Comparison of ENCODE assay signal across 1 cellular context in the genomic region with DNA sequence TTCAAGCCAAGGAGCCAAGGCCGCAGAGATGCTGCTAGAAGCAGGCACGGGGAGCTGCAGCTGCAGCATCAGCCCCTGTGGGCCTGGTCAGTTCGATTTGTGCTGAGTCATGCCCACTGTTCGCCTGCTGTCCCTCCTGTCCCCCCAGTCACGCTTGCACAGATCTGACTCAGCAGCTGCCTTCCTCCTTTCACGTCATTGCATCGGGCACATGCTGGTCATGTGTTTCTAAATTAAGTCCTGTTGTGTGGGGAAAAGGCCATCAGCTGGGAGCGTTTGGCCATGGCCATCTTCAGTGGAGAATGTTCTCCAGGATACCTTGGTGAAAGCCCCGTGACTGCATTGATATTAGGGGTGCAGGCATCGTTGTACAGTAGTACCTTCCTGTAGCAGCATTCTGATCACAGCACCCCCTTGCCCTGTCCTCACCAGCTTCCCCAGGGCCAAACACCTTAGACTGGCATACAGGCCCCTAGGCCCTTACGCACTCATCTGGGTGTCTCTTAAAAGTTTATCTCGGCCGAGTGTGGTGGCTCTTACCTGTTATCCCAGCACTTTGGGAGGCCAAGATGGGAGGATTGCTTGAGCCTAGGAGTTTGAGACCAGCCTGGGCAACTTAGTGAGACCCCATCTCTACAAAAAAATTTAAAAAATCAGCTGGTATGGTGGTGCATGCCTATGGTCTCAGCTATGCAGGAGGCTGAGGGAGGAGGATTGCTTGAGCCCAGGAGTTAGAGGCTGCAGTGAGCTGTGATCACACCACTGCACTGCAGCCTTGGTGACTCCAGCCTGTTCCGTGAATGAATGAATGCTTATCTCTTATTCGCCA.
TF ChIP-seq lines count a peak whose summit lies in the region.

No MANE protein-coding gene starts in this region.

TF ChIP-seq in K562, 482 proteins besides CTCF, POLR2A, EP300 and RAD21 (continued from another document and continues in another):
- TF ChIP-seq MCM3 (IDR thresholded peaks at IDR 0.05): no peak
- no peak for TF ChIP-seq NCOA4 (IDR thresholded peaks at IDR 0.05; ENCODE audit: partially characterized antibody)
- no peak for TF ChIP-seq ZNF146 (CRISPR knock-in tag; IDR thresholded peaks at IDR 0.05; ENCODE audit: unreplicated experiment)
- peak; percentile 43; the same call in 1 of the 2 replicates for TF ChIP-seq ZNF263 (CRISPR knock-in tag; IDR thresholded peaks at IDR 0.05; ENCODE audit: borderline replicate concordance)
- no peak; the same call in 1 of the 2 replicates for TF ChIP-seq ZKSCAN1 (IDR thresholded peaks at IDR 0.05; ENCODE audit: low read depth, low read length)
- TF ChIP-seq HOXB6 (CRISPR knock-in tag; IDR thresholded peaks at IDR 0.05; ENCODE audit: borderline replicate concordance): no peak
- TF ChIP-seq ELK1 (CRISPR knock-in tag; IDR thresholded peaks at IDR 0.05): no peak
- TF ChIP-seq NCOR1 (IDR thresholded peaks at IDR 0.05): peak; percentile 66
- no peak for TF ChIP-seq ARID2 (IDR thresholded peaks at IDR 0.05)
- no peak for TF ChIP-seq GATA2 (CRISPR knock-in tag; IDR thresholded peaks at IDR 0.05)
- no peak for TF ChIP-seq ZBTB8A (IDR thresholded peaks at IDR 0.05; ENCODE audit: partially characterized antibody)
- TF ChIP-seq NFE2L1 (tag; IDR thresholded peaks at IDR 0.05; ENCODE audit: borderline replicate concordance, low read depth): peak; percentile 99
- TF ChIP-seq, protein P1, sequence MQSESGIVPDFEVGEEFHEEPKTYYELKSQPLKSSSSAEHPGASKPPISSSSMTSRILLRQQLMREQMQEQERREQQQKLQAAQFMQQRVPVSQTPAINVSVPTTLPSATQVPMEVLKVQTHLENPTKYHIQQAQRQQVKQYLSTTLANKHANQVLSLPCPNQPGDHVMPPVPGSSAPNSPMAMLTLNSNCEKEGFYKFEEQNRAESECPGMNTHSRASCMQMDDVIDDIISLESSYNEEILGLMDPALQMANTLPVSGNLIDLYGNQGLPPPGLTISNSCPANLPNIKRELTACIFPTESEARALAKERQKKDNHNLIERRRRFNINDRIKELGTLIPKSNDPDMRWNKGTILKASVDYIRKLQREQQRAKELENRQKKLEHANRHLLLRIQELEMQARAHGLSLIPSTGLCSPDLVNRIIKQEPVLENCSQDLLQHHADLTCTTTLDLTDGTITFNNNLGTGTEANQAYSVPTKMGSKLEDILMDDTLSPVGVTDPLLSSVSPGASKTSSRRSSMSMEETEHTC (IDR thresholded peaks at IDR 0.05): peak; percentile 92
- TF ChIP-seq TCF7L2 (IDR thresholded peaks at IDR 0.05; ENCODE audit: low read depth, low read length): no peak
- TF ChIP-seq IRF9 (tag; IDR thresholded peaks at IDR 0.05): peak; percentile 64; the same call in 1 of the 2 replicates
- TF ChIP-seq, protein P2, sequence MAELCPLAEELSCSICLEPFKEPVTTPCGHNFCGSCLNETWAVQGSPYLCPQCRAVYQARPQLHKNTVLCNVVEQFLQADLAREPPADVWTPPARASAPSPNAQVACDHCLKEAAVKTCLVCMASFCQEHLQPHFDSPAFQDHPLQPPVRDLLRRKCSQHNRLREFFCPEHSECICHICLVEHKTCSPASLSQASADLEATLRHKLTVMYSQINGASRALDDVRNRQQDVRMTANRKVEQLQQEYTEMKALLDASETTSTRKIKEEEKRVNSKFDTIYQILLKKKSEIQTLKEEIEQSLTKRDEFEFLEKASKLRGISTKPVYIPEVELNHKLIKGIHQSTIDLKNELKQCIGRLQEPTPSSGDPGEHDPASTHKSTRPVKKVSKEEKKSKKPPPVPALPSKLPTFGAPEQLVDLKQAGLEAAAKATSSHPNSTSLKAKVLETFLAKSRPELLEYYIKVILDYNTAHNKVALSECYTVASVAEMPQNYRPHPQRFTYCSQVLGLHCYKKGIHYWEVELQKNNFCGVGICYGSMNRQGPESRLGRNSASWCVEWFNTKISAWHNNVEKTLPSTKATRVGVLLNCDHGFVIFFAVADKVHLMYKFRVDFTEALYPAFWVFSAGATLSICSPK (IDR thresholded peaks at IDR 0.05; ENCODE audit: borderline replicate concordance): no peak
- TF ChIP-seq CEBPB (tag; IDR thresholded peaks at IDR 0.05): peak; percentile 49; the same call in 1 of the 2 replicates
- no peak for TF ChIP-seq NFATC3 (IDR thresholded peaks at IDR 0.05)
- TF ChIP-seq STAT5A (IDR thresholded peaks at IDR 0.05; ENCODE audit: borderline replicate concordance, low read length): no peak
- no peak for TF ChIP-seq E2F3 (CRISPR knock-in tag; IDR thresholded peaks at IDR 0.05)
- peak; percentile 73; the same call in 1 of the 2 replicates for TF ChIP-seq FOXP1 (CRISPR knock-in tag; IDR thresholded peaks at IDR 0.05)
- TF ChIP-seq NCOA2 (IDR thresholded peaks at IDR 0.05; ENCODE audit: partially characterized antibody in 2 of 2): peak in 1 of 2 experiments; percentile 62
- TF ChIP-seq MYNN (IDR thresholded peaks at IDR 0.05): peak; percentile 73; the same call in 1 of the 2 replicates
- no peak for TF ChIP-seq MYNN (CRISPR knock-in tag; IDR thresholded peaks at IDR 0.05)
- TF ChIP-seq PCBP2 (IDR thresholded peaks at IDR 0.05; ENCODE audit: low read depth, low read length, poor library complexity, severe bottlenecking): no peak
- TF ChIP-seq ZNF583 (CRISPR knock-in tag; IDR thresholded peaks at IDR 0.05): peak; percentile 88
- no peak for TF ChIP-seq MIER1 (IDR thresholded peaks at IDR 0.05; ENCODE audit: low read depth)
- no peak for TF ChIP-seq IRF1 (CRISPR knock-in tag; IDR thresholded peaks at IDR 0.05; ENCODE audit: borderline replicate concordance)
- TF ChIP-seq KDM1A (IDR thresholded peaks at IDR 0.05): no peak
- no peak for TF ChIP-seq MCM7 (IDR thresholded peaks at IDR 0.05)
- TF ChIP-seq PHF8 (IDR thresholded peaks at IDR 0.05; ENCODE audit: borderline replicate concordance, low read length): no peak
- TF ChIP-seq WHSC1 (IDR thresholded peaks at IDR 0.05; ENCODE audit: low read length): no peak
- no peak; the same call in none of the 2 replicates for TF ChIP-seq DMBX1 (CRISPR knock-in tag; IDR thresholded peaks at IDR 0.05; ENCODE audit: borderline replicate concordance)
- TF ChIP-seq, protein P3, sequence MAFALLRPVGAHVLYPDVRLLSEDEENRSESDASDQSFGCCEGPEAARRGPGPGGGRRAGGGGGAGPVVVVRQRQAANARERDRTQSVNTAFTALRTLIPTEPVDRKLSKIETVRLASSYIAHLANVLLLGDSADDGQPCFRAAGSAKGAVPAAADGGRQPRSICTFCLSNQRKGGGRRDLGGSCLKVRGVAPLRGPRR (CRISPR knock-in tag; IDR thresholded peaks at IDR 0.05): no peak; the same call in 1 of the 2 replicates
- TF ChIP-seq MTA3 (IDR thresholded peaks at IDR 0.05; ENCODE audit: borderline replicate concordance): peak; percentile 90; the same call in 1 of the 2 replicates
- no peak for TF ChIP-seq TFAM (CRISPR knock-in tag; conservative IDR thresholded peaks at IDR 0.05)
- no peak for TF ChIP-seq PHF21A (IDR thresholded peaks at IDR 0.05; ENCODE audit: borderline replicate concordance, low read depth)
- peak; percentile 93 for TF ChIP-seq ATF7 (IDR thresholded peaks at IDR 0.05)
- no peak for TF ChIP-seq ZNF197 (CRISPR knock-in tag; IDR thresholded peaks at IDR 0.05; ENCODE audit: low read depth)
- no peak for TF ChIP-seq MEF2A (IDR thresholded peaks at IDR 0.05; ENCODE audit: control insufficient read depth, low read depth, low read length)
- no peak for TF ChIP-seq STAG1 (CRISPR knock-in tag; IDR thresholded peaks at IDR 0.05; ENCODE audit: borderline replicate concordance)
- TF ChIP-seq BHLHE40 (IDR thresholded peaks at IDR 0.05; ENCODE audit: low read length): peak; percentile 99
- peak; percentile 96 for TF ChIP-seq HDAC2 (IDR thresholded peaks at IDR 0.05)
- 0 out of 2 replicates have a peak, but pooled peaks have one; percentile 44 for TF ChIP-seq NR2F6 (CRISPR knock-in tag; IDR thresholded peaks at IDR 0.05)
- TF ChIP-seq ZNF354B (CRISPR knock-in tag; IDR thresholded peaks at IDR 0.05): no peak
- no peak for TF ChIP-seq DNMT1 (IDR thresholded peaks at IDR 0.05)
- TF ChIP-seq, protein P4, sequence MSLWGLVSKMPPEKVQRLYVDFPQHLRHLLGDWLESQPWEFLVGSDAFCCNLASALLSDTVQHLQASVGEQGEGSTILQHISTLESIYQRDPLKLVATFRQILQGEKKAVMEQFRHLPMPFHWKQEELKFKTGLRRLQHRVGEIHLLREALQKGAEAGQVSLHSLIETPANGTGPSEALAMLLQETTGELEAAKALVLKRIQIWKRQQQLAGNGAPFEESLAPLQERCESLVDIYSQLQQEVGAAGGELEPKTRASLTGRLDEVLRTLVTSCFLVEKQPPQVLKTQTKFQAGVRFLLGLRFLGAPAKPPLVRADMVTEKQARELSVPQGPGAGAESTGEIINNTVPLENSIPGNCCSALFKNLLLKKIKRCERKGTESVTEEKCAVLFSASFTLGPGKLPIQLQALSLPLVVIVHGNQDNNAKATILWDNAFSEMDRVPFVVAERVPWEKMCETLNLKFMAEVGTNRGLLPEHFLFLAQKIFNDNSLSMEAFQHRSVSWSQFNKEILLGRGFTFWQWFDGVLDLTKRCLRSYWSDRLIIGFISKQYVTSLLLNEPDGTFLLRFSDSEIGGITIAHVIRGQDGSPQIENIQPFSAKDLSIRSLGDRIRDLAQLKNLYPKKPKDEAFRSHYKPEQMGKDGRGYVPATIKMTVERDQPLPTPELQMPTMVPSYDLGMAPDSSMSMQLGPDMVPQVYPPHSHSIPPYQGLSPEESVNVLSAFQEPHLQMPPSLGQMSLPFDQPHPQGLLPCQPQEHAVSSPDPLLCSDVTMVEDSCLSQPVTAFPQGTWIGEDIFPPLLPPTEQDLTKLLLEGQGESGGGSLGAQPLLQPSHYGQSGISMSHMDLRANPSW (CRISPR knock-in tag; IDR thresholded peaks at IDR 0.05): no peak
- no peak for TF ChIP-seq ZNF586 (CRISPR knock-in tag; conservative IDR thresholded peaks at IDR 0.05)
- no peak for TF ChIP-seq HNRNPL (IDR thresholded peaks at IDR 0.05; ENCODE audit: low read depth, low read length)
- no peak for TF ChIP-seq REST (CRISPR knock-in tag; IDR thresholded peaks at IDR 0.05; ENCODE audit: low read depth)
- peak; percentile 75; the same call in 1 of the 2 replicates for TF ChIP-seq ZKSCAN8 (CRISPR knock-in tag; IDR thresholded peaks at IDR 0.05)
- no peak for TF ChIP-seq KLF10 (CRISPR knock-in tag; IDR thresholded peaks at IDR 0.05)
- TF ChIP-seq SMARCB1 (IDR thresholded peaks at IDR 0.05; ENCODE audit: insufficient read length, low read depth): no peak
- TF ChIP-seq RBM25 (IDR thresholded peaks at IDR 0.05; ENCODE audit: low read depth, low read length, severe bottlenecking): no peak
- TF ChIP-seq, protein P5, sequence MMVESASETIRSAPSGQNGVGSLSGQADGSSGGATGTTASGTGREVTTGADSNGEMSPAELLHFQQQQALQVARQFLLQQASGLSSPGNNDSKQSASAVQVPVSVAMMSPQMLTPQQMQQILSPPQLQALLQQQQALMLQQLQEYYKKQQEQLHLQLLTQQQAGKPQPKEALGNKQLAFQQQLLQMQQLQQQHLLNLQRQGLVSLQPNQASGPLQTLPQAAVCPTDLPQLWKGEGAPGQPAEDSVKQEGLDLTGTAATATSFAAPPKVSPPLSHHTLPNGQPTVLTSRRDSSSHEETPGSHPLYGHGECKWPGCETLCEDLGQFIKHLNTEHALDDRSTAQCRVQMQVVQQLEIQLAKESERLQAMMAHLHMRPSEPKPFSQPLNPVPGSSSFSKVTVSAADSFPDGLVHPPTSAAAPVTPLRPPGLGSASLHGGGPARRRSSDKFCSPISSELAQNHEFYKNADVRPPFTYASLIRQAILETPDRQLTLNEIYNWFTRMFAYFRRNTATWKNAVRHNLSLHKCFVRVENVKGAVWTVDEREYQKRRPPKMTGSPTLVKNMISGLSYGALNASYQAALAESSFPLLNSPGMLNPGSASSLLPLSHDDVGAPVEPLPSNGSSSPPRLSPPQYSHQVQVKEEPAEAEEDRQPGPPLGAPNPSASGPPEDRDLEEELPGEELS (CRISPR knock-in tag; IDR thresholded peaks at IDR 0.05; ENCODE audit: borderline replicate concordance): no peak
